ENCODE assay signal across 21 cellular contexts in the genomic region with DNA sequence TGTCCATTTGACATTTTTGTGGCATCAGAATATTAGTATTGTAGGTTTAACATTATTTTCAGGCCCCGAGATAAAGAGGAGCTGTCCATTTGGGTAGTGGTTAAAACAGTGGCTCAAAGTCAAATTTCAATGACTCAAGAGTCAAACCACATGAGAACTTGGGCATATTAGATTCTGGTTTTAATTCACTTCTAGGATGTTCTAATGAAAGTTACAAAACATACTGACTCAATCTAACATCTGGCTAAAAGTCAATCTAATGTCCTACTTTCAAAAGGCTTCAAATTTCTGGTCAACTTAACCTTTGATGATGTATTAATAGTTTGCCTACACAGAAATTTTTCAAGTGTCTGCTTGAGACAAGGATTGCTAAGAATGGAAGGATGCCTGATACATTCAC.
DNase-seq lines count a peak whose midpoint lies in the region; ATAC-seq, FAIRE-seq and TF ChIP-seq lines count a peak whose summit lies in the region.
"Had no signal": no experiment of that assay in that cellular context is flagged by ENCODE, and none has a peak within 500 bp of the region (broad histone marks: within the 10 kb centered on the region; RNA-seq: fewer than 3 reads in every experiment).

No MANE protein-coding gene starts in this region.

- H3K27me3 Mint-ChIP-seq in astrocyte (ENCODE audit: low read depth, unreplicated experiment), result no peaks in the 10 kb centered on the region

- H3K36me3 Mint-ChIP-seq in astrocyte (ENCODE audit: low read depth, unreplicated experiment), result no peaks in the 10 kb centered on the region
- H3K36me3 Mint-ChIP-seq: CD4-positive, CD25-positive, alpha-beta regulatory T cell; IgD-negative memory B cell; natural killer cell treated with Interleukin-12 subunit alpha and Interleukin-12 subunit beta and Interleukin-15 and Interleukin-18, amount 100 ng/mL, for 72 hours had no signal

- H3K79me2 ChIP-seq in astrocyte (ENCODE audit: insufficient read depth, low read length), result no peaks in the 10 kb centered on the region

- H3K4me3 ChIP-seq in astrocyte (ENCODE audit: insufficient read depth, low read depth, low read length) (no peak overlapping the region), heart left ventricle (no peak overlapping the region), gastrocnemius medialis (no peak overlapping the region), H7 (ENCODE audit: insufficient read depth, low read depth, low read length) (no peak overlapping the region)
- H3K4me3 ChIP-seq: GM23338, pancreas, SJSA1 had no signal

- TF ChIP-seq POLR2A in heart left ventricle (IDR thresholded peaks at IDR 0.05), result no peak
- TF ChIP-seq POLR2A in gastrocnemius medialis (IDR thresholded peaks at IDR 0.05), result no peak

- H3K27ac ChIP-seq in astrocyte (ENCODE audit: low read depth, low read length) (no peak overlapping the region), heart left ventricle (peak overlapping the region in 8 of 12 donors; percentile 1 to 62 (median 26)), gastrocnemius medialis (peak overlapping the region in 2 of 4 donors; percentile 35 to 45)
- H3K27ac ChIP-seq: pancreas, SJSA1 had no signal

- H3K27me3 ChIP-seq in astrocyte (ENCODE audit: insufficient read depth, low read length) (no peaks in the 10 kb centered on the region), heart left ventricle (no peaks in the 10 kb centered on the region), gastrocnemius medialis (no peaks in the 10 kb centered on the region), H7 (ENCODE audit: control insufficient read depth, insufficient read depth, low read length) (no peaks in the 10 kb centered on the region)
- H3K27me3 ChIP-seq: pancreas had no signal

- no peak for TF ChIP-seq CTCF in astrocyte (IDR thresholded peaks at IDR 0.05; ENCODE audit: insufficient read depth, low read depth, low read length)
- no peak for TF ChIP-seq CTCF in heart left ventricle (IDR thresholded peaks at IDR 0.05)
- no peak for TF ChIP-seq CTCF in gastrocnemius medialis (IDR thresholded peaks at IDR 0.05 in 4 of 5, conservative IDR thresholded peaks at IDR 0.05 in 1 of 5)

- peak in 3 of 4 donors; percentile 21 to 64 (median 46) for ATAC-seq in heart left ventricle
- ATAC-seq in gastrocnemius medialis, result peak; percentile 56 to 59
- ATAC-seq in HG02938 (IDR thresholded peaks at IDR 0.05; ENCODE audit: unreplicated experiment), result no peak
- ATAC-seq: activated CD4-positive, alpha-beta T cell treated with anti-CD3 and anti-CD28 coated beads for 36 hours; activated T-cell treated with anti-CD3 and anti-CD28 coated beads, Interleukin-2, amount 50 U/mL, for 4 hours; GM23338; natural killer cell treated with Interleukin-12 subunit alpha and Interleukin-12 subunit beta and Interleukin-15 and Interleukin-18, amount 100 ng/mL, for 72 hours had no signal

- H3K4me2 ChIP-seq in astrocyte (ENCODE audit: low read length), result no peak overlapping the region
- H3K4me2 ChIP-seq: GM23338 had no signal

- no peaks in the 10 kb centered on the region for H4K20me1 ChIP-seq in astrocyte (ENCODE audit: insufficient read depth, low read length)

- no peak for FAIRE-seq in astrocyte (lab: Jason Lieb, UNC)

- H3K9me3 ChIP-seq in astrocyte (ENCODE audit: insufficient read depth, low read depth, low read length) (no peaks in the 10 kb centered on the region), heart left ventricle (no peaks in the 10 kb centered on the region), gastrocnemius medialis (no peaks in the 10 kb centered on the region)
- H3K9me3 ChIP-seq: pancreas, SJSA1 had no signal

- 72 to 82% (median 80%) methylated on average over 1 of the region's 1 CpG for WGBS in heart left ventricle, 4 donors

- no peak overlapping the region for H2AFZ ChIP-seq in astrocyte (ENCODE audit: low read depth, low read length)
- H2AFZ ChIP-seq: GM23338 had no signal

- peaks cover 4% of the 10 kb centered on the region for H3K4me1 Mint-ChIP-seq in astrocyte (ENCODE audit: low read depth, unreplicated experiment)
- H3K4me1 Mint-ChIP-seq: activated CD4-positive, alpha-beta T cell treated with anti-CD3 and anti-CD28 coated beads for 36 hours; CD4-positive, CD25-positive, alpha-beta regulatory T cell; IgD-negative memory B cell had no signal

- no peak overlapping the region for H3K9ac ChIP-seq in astrocyte (ENCODE audit: low read length)

- peak; percentile 37 for DNase-seq in GM03348 (ENCODE audit: low spot score)
- peak; percentile 41 for DNase-seq in astrocyte (ENCODE audit: low read depth)
- DNase-seq in heart left ventricle, result no peak
- no peak for DNase-seq in gastrocnemius medialis
- DNase-seq in head of caudate nucleus, result no peak
- no peak for DNase-seq in H7
- DNase-seq: activated CD4-positive, alpha-beta T cell treated with anti-CD3 and anti-CD28 coated beads for 36 hours; activated CD8-positive, alpha-beta memory T cell treated with anti-CD3 and anti-CD28 coated beads for 24 hours; activated naive CD4-positive, alpha-beta T cell; activated T-cell treated with anti-CD3 and anti-CD28 coated beads, Interleukin-2, amount 50 U/mL, for 4 hours; CD4-positive, CD25-positive, alpha-beta regulatory T cell; central memory CD4-positive, alpha-beta T cell; NCI-H187 treated with DMSO at 0.1 percent for 48 hours; NCI-H82; pancreas; T-helper 1 cell had no signal

- H3K36me3 ChIP-seq in astrocyte (ENCODE audit: insufficient read depth, low read length) (no peaks in the 10 kb centered on the region), heart left ventricle (no peaks in the 10 kb centered on the region), gastrocnemius medialis (no peaks in the 10 kb centered on the region), H7 (replicated peaks; ENCODE audit: control insufficient read depth, insufficient read depth, low read length) (no peaks in the 10 kb centered on the region)
- H3K36me3 ChIP-seq: pancreas, SJSA1 had no signal

- no peaks in the 10 kb centered on the region for H3K4me1 ChIP-seq in astrocyte (ENCODE audit: insufficient read depth, low read length)
- peaks cover 0 to 28% (median 0%) of the 10 kb centered on the region in 12 donors for H3K4me1 ChIP-seq in heart left ventricle
- H3K4me1 ChIP-seq in gastrocnemius medialis, result peaks cover 0 to 12% of the 10 kb centered on the region in 2 donors
- H3K4me1 ChIP-seq: pancreas, SJSA1 had no signal

- no peaks in the 10 kb centered on the region for H3K9me3 Mint-ChIP-seq in astrocyte (ENCODE audit: unreplicated experiment)
- H3K9me3 Mint-ChIP-seq: activated T-cell treated with anti-CD3 and anti-CD28 coated beads, Interleukin-2, amount 50 U/mL, for 4 hours; GM23338; IgD-negative memory B cell; natural killer cell treated with Interleukin-12 subunit alpha and Interleukin-12 subunit beta and Interleukin-15 and Interleukin-18, amount 100 ng/mL, for 72 hours had no signal

- no peak overlapping the region for H3K27ac Mint-ChIP-seq in astrocyte (ENCODE audit: unreplicated experiment)
- H3K27ac Mint-ChIP-seq: activated CD4-positive, alpha-beta T cell treated with anti-CD3 and anti-CD28 coated beads for 36 hours; CD4-positive, CD25-positive, alpha-beta regulatory T cell; GM23338; IgD-negative memory B cell; natural killer cell treated with Interleukin-12 subunit alpha and Interleukin-12 subunit beta and Interleukin-15 and Interleukin-18, amount 100 ng/mL, for 72 hours had no signal

- no peak overlapping the region for H3K4me3 Mint-ChIP-seq in astrocyte (ENCODE audit: unreplicated experiment)
- H3K4me3 Mint-ChIP-seq: activated CD4-positive, alpha-beta T cell treated with anti-CD3 and anti-CD28 coated beads for 36 hours; activated T-cell treated with anti-CD3 and anti-CD28 coated beads, Interleukin-2, amount 50 U/mL, for 4 hours; CD4-positive, CD25-positive, alpha-beta regulatory T cell; GM23338; IgD-negative memory B cell; natural killer cell treated with Interleukin-12 subunit alpha and Interleukin-12 subunit beta and Interleukin-15 and Interleukin-18, amount 100 ng/mL, for 72 hours had no signal

- intact Hi-C loops in heart left ventricle (cut with DNase I), result no loop called here
- intact Hi-C loops in gastrocnemius medialis (cut with DNase I; ENCODE audit: low total_unique reads), result no loop called here
- intact Hi-C loops in head of caudate nucleus (cut with DNase I), result no loop called here

- in situ Hi-C loops in gastrocnemius medialis (cut with MboI; ENCODE audit: low sequenced_read_pairs in 4 of 4), result no loop called here

Comparison
In these comparisons a context has a peak if more than half of its experiments do, and no peak if none do; other contexts are left out.
1. DNase-seq: peak in GM03348 (single experiment) and astrocyte (single experiment); none in heart left ventricle (0 of 5), gastrocnemius medialis (0 of 2), head of caudate nucleus (0 of 42) and H7 (single experiment).